7 cellular contexts compared by ENCODE assay signal in genomic region chr11:7578276-7578955, GRCh38.
DNase-seq lines count a peak whose midpoint lies in the region; ATAC-seq lines count a peak whose summit lies in the region.

No MANE protein-coding gene starts in this region.

- ATAC-seq in GM21423 (IDR thresholded peaks at IDR 0.05; ENCODE audit: unreplicated experiment) = peak; percentile 6
- ATAC-seq in stimulated activated memory B cell treated with anti-CD40 and anti-IgM and Interleukin-4, amounts not matched to agents 10 μg/mL and 1 μg/mL and 100 μg/mL, for 72 hours = no peak

- H3K4me1 Mint-ChIP-seq in activated CD4-positive, alpha-beta memory T cell treated with anti-CD3 and anti-CD28 coated beads, Interleukin-2, amount 10 ng/mL, durations not matched to agents 7 days and 5 days = peaks cover 64% of the 10 kb centered on the region
- peaks cover 20 to 39% of the 10 kb centered on the region in 2 donors for H3K4me1 Mint-ChIP-seq in immature natural killer cell
- peaks cover 74% of the 10 kb centered on the region for H3K4me1 Mint-ChIP-seq in stimulated activated memory B cell treated with anti-CD40 and anti-IgM and Interleukin-4, amounts not matched to agents 10 μg/mL and 1 μg/mL and 100 μg/mL, for 72 hours

- CTCF ChIA-PET in activated CD4-positive, alpha-beta memory T cell treated with anti-CD3 and anti-CD28 coated beads, Interleukin-2, amount 10 ng/mL, durations not matched to agents 7 days and 5 days (lab: Charles Lee) = interaction anchor here (0.7 to 2.4 kb wide), 3 partner anchors 65 to 87 kb away, joined by 7 to 9 read pairs (median 9); partner anchors contain the start of gene PPFIBP2

- peak overlapping the region; percentile 58 for H3K4me3 Mint-ChIP-seq in activated CD4-positive, alpha-beta memory T cell treated with anti-CD3 and anti-CD28 coated beads, Interleukin-2, amount 10 ng/mL, durations not matched to agents 7 days and 5 days
- peak overlapping the region in 4 of 5 donors; percentile 6 to 75 (median 28) for H3K4me3 Mint-ChIP-seq in immature natural killer cell
- no peak overlapping the region for H3K4me3 Mint-ChIP-seq in stimulated activated memory B cell treated with anti-CD40 and anti-IgM and Interleukin-4, amounts not matched to agents 10 μg/mL and 1 μg/mL and 100 μg/mL, for 72 hours

- peaks cover 19% of the 10 kb centered on the region for H3K27me3 Mint-ChIP-seq in activated CD4-positive, alpha-beta memory T cell treated with anti-CD3 and anti-CD28 coated beads, Interleukin-2, amount 10 ng/mL, durations not matched to agents 7 days and 5 days
- H3K27me3 Mint-ChIP-seq in immature natural killer cell (ENCODE audit: low read depth in 3 of 3) = peaks cover 0 to 9% (median 7%) of the 10 kb centered on the region in 3 donors
- no peaks in the 10 kb centered on the region for H3K27me3 Mint-ChIP-seq in stimulated activated memory B cell treated with anti-CD40 and anti-IgM and Interleukin-4, amounts not matched to agents 10 μg/mL and 1 μg/mL and 100 μg/mL, for 72 hours

- POLR2A ChIA-PET in activated CD4-positive, alpha-beta memory T cell treated with anti-CD3 and anti-CD28 coated beads, Interleukin-2, amount 10 ng/mL, durations not matched to agents 7 days and 5 days (lab: Charles Lee) = interaction anchor here (0.6 to 1.3 kb wide), 5 partner anchors 14 to 409 kb away, joined by 3 to 6 read pairs (median 4); partner anchors contain the start of genes EIF3F and PPFIBP2

- DNase-seq in activated CD4-positive, alpha-beta memory T cell treated with anti-CD3 and anti-CD28 coated beads, Interleukin-2, amount 10 ng/mL, durations not matched to agents 7 days and 5 days = no peak
- DNase-seq in immature natural killer cell (no peak), NCI-H524 (lab: John Stamatoyannopoulos, UW) (no peak), NCI-H1048 (lab: John Stamatoyannopoulos, UW) (no peak), germinal center (ENCODE audit: low spot score) (no peak)

- no peaks in the 10 kb centered on the region for H3K36me3 Mint-ChIP-seq in activated CD4-positive, alpha-beta memory T cell treated with anti-CD3 and anti-CD28 coated beads, Interleukin-2, amount 10 ng/mL, durations not matched to agents 7 days and 5 days (ENCODE audit: low read depth)
- peaks cover 0 to 12% (median 2%) of the 10 kb centered on the region in 3 donors for H3K36me3 Mint-ChIP-seq in immature natural killer cell
- peaks cover 48% of the 10 kb centered on the region for H3K36me3 Mint-ChIP-seq in stimulated activated memory B cell treated with anti-CD40 and anti-IgM and Interleukin-4, amounts not matched to agents 10 μg/mL and 1 μg/mL and 100 μg/mL, for 72 hours

- peak overlapping the region; percentile 89 for H3K27ac Mint-ChIP-seq in activated CD4-positive, alpha-beta memory T cell treated with anti-CD3 and anti-CD28 coated beads, Interleukin-2, amount 10 ng/mL, durations not matched to agents 7 days and 5 days
- peak overlapping the region in 3 of 6 donors; percentile 12 to 46 (median 41) for H3K27ac Mint-ChIP-seq in immature natural killer cell
- H3K27ac Mint-ChIP-seq in stimulated activated memory B cell treated with anti-CD40 and anti-IgM and Interleukin-4, amounts not matched to agents 10 μg/mL and 1 μg/mL and 100 μg/mL, for 72 hours = peak overlapping the region; percentile 7

- no peaks in the 10 kb centered on the region for H3K9me3 Mint-ChIP-seq in activated CD4-positive, alpha-beta memory T cell treated with anti-CD3 and anti-CD28 coated beads, Interleukin-2, amount 10 ng/mL, durations not matched to agents 7 days and 5 days
- H3K9me3 Mint-ChIP-seq in immature natural killer cell = no peaks in the 10 kb centered on the region
- H3K9me3 Mint-ChIP-seq in stimulated activated memory B cell treated with anti-CD40 and anti-IgM and Interleukin-4, amounts not matched to agents 10 μg/mL and 1 μg/mL and 100 μg/mL, for 72 hours = no peaks in the 10 kb centered on the region
